1 cellular context compared by ENCODE assay signal in the genomic region with DNA sequence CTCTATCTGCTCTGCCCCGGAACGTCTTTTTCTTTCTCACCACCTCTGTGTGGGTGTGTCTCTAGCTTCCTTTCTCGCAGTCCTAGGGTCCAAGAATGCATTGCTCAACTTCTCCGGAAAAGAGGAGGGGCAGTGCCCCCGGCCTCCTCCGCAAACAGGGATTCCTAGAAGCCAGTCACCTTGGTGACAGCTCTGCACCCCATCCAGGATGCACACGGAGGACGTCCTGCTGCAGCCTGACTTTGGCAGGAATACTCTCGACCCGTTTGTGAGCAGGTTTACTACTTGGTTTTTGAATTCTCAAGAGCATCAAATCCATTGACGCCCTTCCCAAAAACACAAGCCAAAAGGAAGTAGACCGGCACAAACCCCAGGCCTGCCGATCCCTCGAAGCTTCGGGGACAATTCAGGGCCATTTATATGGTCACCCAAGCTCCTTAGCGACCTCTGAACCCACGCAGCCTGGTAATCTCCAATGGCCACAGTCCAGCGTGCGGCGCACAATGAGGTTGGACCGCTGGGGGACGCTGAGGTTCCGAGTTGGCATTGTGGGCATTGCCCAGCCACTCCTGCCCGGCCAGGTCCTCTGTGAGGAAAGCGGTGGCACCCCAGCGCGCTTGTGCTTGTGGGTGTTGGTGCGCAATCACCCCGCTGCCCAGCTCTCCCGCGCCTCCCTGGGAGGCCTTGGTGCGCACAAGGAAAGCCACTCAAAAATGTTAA.
TF ChIP-seq lines count a peak whose summit lies in the region.

No MANE protein-coding gene starts in this region.

TF ChIP-seq in SK-N-SH treated with all-trans-retinoic acid at 6 μM for 48 hours, 23 proteins besides CTCF, POLR2A, EP300 and RAD21 (continued from another document):
- TF ChIP-seq, protein P1, sequence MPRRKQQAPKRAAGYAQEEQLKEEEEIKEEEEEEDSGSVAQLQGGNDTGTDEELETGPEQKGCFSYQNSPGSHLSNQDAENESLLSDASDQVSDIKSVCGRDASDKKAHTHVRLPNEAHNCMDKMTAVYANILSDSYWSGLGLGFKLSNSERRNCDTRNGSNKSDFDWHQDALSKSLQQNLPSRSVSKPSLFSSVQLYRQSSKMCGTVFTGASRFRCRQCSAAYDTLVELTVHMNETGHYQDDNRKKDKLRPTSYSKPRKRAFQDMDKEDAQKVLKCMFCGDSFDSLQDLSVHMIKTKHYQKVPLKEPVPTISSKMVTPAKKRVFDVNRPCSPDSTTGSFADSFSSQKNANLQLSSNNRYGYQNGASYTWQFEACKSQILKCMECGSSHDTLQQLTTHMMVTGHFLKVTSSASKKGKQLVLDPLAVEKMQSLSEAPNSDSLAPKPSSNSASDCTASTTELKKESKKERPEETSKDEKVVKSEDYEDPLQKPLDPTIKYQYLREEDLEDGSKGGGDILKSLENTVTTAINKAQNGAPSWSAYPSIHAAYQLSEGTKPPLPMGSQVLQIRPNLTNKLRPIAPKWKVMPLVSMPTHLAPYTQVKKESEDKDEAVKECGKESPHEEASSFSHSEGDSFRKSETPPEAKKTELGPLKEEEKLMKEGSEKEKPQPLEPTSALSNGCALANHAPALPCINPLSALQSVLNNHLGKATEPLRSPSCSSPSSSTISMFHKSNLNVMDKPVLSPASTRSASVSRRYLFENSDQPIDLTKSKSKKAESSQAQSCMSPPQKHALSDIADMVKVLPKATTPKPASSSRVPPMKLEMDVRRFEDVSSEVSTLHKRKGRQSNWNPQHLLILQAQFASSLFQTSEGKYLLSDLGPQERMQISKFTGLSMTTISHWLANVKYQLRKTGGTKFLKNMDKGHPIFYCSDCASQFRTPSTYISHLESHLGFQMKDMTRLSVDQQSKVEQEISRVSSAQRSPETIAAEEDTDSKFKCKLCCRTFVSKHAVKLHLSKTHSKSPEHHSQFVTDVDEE (CRISPR knock-in tag; IDR thresholded peaks at IDR 0.05), result no peak
